ENCODE assay signal across 11 cellular contexts in the genomic region with DNA sequence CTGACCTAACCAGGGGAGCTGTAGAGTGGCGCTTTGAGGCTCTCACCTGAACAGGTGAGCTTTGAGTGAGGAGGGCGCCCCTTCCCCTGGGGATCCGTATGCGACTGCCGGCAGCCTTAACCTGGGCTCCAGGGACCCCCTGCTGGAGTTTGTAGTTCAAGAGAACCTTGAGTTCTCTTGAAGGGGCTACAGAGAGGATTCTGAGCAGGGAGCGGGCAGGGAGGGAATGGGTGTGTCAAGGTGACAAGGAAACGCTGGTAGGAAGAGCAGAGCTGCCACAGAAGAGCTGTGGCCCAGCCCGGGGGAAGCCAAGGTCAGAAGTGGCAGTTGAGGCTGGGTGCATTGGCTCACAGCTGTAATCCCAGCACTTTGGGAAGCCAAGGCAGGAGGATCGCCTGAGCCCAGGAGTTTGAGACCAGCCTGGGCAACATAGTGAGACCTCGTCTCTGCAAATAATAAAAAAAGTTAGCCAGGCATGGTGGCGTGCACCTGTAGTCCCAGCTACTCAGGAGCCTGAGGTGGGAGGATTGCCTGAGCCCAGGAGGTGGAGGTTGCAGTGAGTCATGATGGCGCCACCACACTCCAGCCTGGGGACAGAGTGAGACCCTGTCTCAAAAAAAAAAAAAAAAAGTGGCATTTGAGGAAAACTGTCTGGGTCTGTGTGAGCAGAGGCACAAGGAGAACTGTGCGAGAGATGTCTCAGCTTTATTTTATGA. TPM values are rescaled to one million over a fixed set of nuclear protein-coding genes. Genes with fewer than 3 reads are reported as not detected.
DNase-seq lines count a peak whose midpoint lies in the region; ATAC-seq and TF ChIP-seq lines count a peak whose summit lies in the region.
"Had no signal": no experiment of that assay in that cellular context is flagged by ENCODE, and none has a peak within 500 bp of the region (broad histone marks: within the 10 kb centered on the region; RNA-seq: fewer than 3 reads in every experiment).

No MANE protein-coding gene starts in this region.

- in situ Hi-C loops in mammary epithelial cell (cut with MboI; ENCODE audit: low sequenced_read_pairs in 2 of 2), result no loop called here

- H4K20me1 ChIP-seq in mammary epithelial cell (ENCODE audit: insufficient read depth, low read length), result no peaks in the 10 kb centered on the region

- dilution Hi-C loops in mammary epithelial cell (cut with HindIII; ENCODE audit: low sequenced_read_pairs), result no loop called here

- BruUV-seq in mammary epithelial cell (replicated peaks; lab: Mats Ljungman, UMichigan), result no TSS peak

- H3K4me2 ChIP-seq in mammary epithelial cell (ENCODE audit: insufficient read depth, low read depth, low read length), result peak overlapping the region; percentile 90
- peak overlapping the region; percentile 75 for H3K4me2 ChIP-seq in mesendoderm (ENCODE audit: low read length)

- no peak overlapping the region for H2BK5ac ChIP-seq in mesendoderm (ENCODE audit: low read length)

- CTCF ChIA-PET in mammary epithelial cell (lab: Charles Lee; ENCODE audit: low non-redundant PET), result no interaction called here

- H3K36me3 ChIP-seq in heart left ventricle (peaks cover 0 to 8% (median 0%) of the 10 kb centered on the region in 9 donors), mammary epithelial cell (ENCODE audit: insufficient read depth, low read length) (no peaks in the 10 kb centered on the region), mesendoderm (ENCODE audit: control insufficient read depth, insufficient read depth, low read length) (peaks cover 3% of the 10 kb centered on the region), urinary bladder (ENCODE audit: insufficient read depth) (no peaks in the 10 kb centered on the region)

- H3K27ac ChIP-seq in heart left ventricle (no peak overlapping the region), mammary epithelial cell (ENCODE audit: insufficient read depth, low read depth, low read length) (no peak overlapping the region), mesendoderm (ENCODE audit: low read depth, low read length) (no peak overlapping the region), urinary bladder (ENCODE audit: low read depth) (peak overlapping the region; percentile 14)

- H3K9me3 ChIP-seq in heart left ventricle (no peaks in the 10 kb centered on the region), mammary epithelial cell (replicated peaks; ENCODE audit: insufficient read depth, low read length) (no peaks in the 10 kb centered on the region)

- no peak overlapping the region for H2BK15ac ChIP-seq in mesendoderm (replicated peaks; ENCODE audit: low read depth)

- DNase-seq in heart left ventricle (no peak), Right ventricle myocardium superior (no peak), mammary epithelial cell (no peak), mesendoderm (peak; percentile 31), NCI-H774 (lab: John Stamatoyannopoulos, UW) (no peak), retina (no peak)
- DNase-seq in effector CD8-positive, alpha-beta T cell (lab: John Stamatoyannopoulos, UW), result no peak
- DNase-seq: activated CD4-positive, alpha-beta T cell treated with anti-CD3 and anti-CD28 coated beads for 1 hour; erythroblast; NCI-H1694 treated with DMSO at 0.1 percent for 48 hours had no signal

- no peak overlapping the region for H2AK5ac ChIP-seq in mesendoderm (ENCODE audit: low read length)

- no peak overlapping the region for H4K8ac ChIP-seq in mesendoderm (ENCODE audit: low read depth, low read length)

- H2BK120ac ChIP-seq in mesendoderm (ENCODE audit: low read depth, low read length), result no peak overlapping the region

- H3K4me3 ChIP-seq in heart left ventricle (peak overlapping the region in 10 of 12 donors; percentile 45 to 83 (median 74)), mammary epithelial cell (replicated peaks in 1 of 3; ENCODE audit: insufficient read depth in 1 of 3, low read depth in 2 of 3, low read length in 3 of 3) (peak overlapping the region; percentile 68 to 69 (median 68)), mesendoderm (ENCODE audit: low read length) (peak overlapping the region; percentile 50), urinary bladder (ENCODE audit: low read depth, low read length) (peak overlapping the region; percentile 66)

- intact Hi-C loops in heart left ventricle (cut with DNase I) (loop anchor here in 4 of 10 donors (5.0 to 10.0 kb wide), 3 partner anchors 58 to 202 kb away; a partner anchor contains a TSS), Right ventricle myocardium superior (cut with DNase I) (loop anchor here (10.0 kb wide), 1 partner anchor 202 kb away; no protein-coding TSS in a partner anchor), mammary epithelial cell (cut with micrococcal nuclease) (no loop called here)

- H3K27me3 ChIP-seq in heart left ventricle, result peaks cover 0 to 6% (median 0%) of the 10 kb centered on the region in 9 donors
- H3K27me3 ChIP-seq in mammary epithelial cell (ENCODE audit: insufficient read depth, low read length), result no peaks in the 10 kb centered on the region
- H3K27me3 ChIP-seq in mesendoderm (ENCODE audit: insufficient read depth, low read length, poor library complexity), result no peaks in the 10 kb centered on the region

- 68 to 77% (median 71%) methylated on average over 13 of the region's 13 CpGs for WGBS in heart left ventricle, 4 donors
- WGBS in mammary epithelial cell (ENCODE audit: low coverage, missing lambda C conversion rate), result 78% methylated on average over 8 of the region's 13 CpGs
- whole genome bisulfite sequencing in mesendoderm (ENCODE audit: extremely low coverage, insufficient coverage, low lambda C conversion rate), result no CpG with 5 or more reads among the region's 13 CpGs
- 62% methylated on average over 13 of the region's 13 CpGs for WGBS in urinary bladder

- H3K79me1 ChIP-seq in mesendoderm (ENCODE audit: low read length), result peaks cover 2% of the 10 kb centered on the region

- no peak for TF ChIP-seq CTCF in heart left ventricle (IDR thresholded peaks at IDR 0.05)
- peak in 1 of 2 donors; percentile 3 for TF ChIP-seq CTCF in mammary epithelial cell (conservative IDR thresholded peaks at IDR 0.05 in 1 of 2, IDR thresholded peaks at IDR 0.05 in 1 of 2; ENCODE audit: extremely low read depth in 1 of 2, insufficient read depth in 1 of 2, low read depth in 1 of 2, low read length in 2 of 2)

- no peak overlapping the region for H3K4ac ChIP-seq in mesendoderm (ENCODE audit: low read depth, low read length)

- H2AFZ ChIP-seq in mammary epithelial cell (ENCODE audit: low read depth, low read length), result peak overlapping the region; percentile 94

- peaks cover 0 to 22% (median 12%) of the 10 kb centered on the region in 12 donors for H3K4me1 ChIP-seq in heart left ventricle
- H3K4me1 ChIP-seq in mammary epithelial cell (ENCODE audit: insufficient read depth, low read length), result peaks cover 19% of the 10 kb centered on the region
- H3K4me1 ChIP-seq in mesendoderm (ENCODE audit: control insufficient read depth, low read depth, low read length), result no peaks in the 10 kb centered on the region
- no peaks in the 10 kb centered on the region for H3K4me1 ChIP-seq in urinary bladder (ENCODE audit: insufficient read depth)

- H3K56ac ChIP-seq in mesendoderm (ENCODE audit: low read length), result peak overlapping the region; percentile 75

- TF ChIP-seq POLR2A in heart left ventricle (IDR thresholded peaks at IDR 0.05), result no peak

- no peak for ATAC-seq in heart left ventricle
- ATAC-seq in Right ventricle myocardium superior (ENCODE audit: poor library complexity), result no peak

- H3K18ac ChIP-seq in mesendoderm (ENCODE audit: low read length), result no peak overlapping the region

- no peak overlapping the region for H4K5ac ChIP-seq in mesendoderm (ENCODE audit: low read length)

- H3K9ac ChIP-seq in mammary epithelial cell (ENCODE audit: insufficient read depth, low read length) (peak overlapping the region; percentile 21), mesendoderm (ENCODE audit: low read length) (peak overlapping the region; percentile 66)

- peak overlapping the region; percentile 29 for H3K23ac ChIP-seq in mesendoderm (ENCODE audit: low read length)

- peaks cover 9% of the 10 kb centered on the region for H3K79me2 ChIP-seq in mammary epithelial cell (ENCODE audit: insufficient read depth, low read length)
- H3K79me2 ChIP-seq in mesendoderm (ENCODE audit: control insufficient read depth, insufficient read depth, low read length), result no peaks in the 10 kb centered on the region

RNA-seq across cellular contexts. Expression of a gene that starts 1.2 kb away (rescaled TPM):
- 1 to 10 TPM; 1.8 to 5.9 (median 3.4) TPM for total RNA-seq in heart left ventricle
- polyA plus RNA-seq in heart left ventricle, result 1 to 10 TPM; 6.6 to 8.1 TPM
- 3.6 TPM for total RNA-seq in Right ventricle myocardium superior
- total RNA-seq in mammary epithelial cell, result 10 to 100 TPM; 22.3 to 25.7 TPM
- polyA plus RNA-seq in mammary epithelial cell, result 15.4 TPM
- polyA minus RNA-seq in mammary epithelial cell, result 11.0 TPM
- polyA plus RNA-seq in mesendoderm (2013, experiment 1 of 2), result 29.1 TPM
- polyA plus RNA-seq in mesendoderm (2013, experiment 2 of 2), result 29.4 TPM
- 10.6 TPM for total RNA-seq in urinary bladder
- 15.1 TPM for polyA plus RNA-seq in urinary bladder

RNA-seq across cellular contexts. Expression of a gene that starts 10.4 kb away (rescaled TPM):
- total RNA-seq in heart left ventricle, result 10 to 100 TPM in 2 of 9 donors, 1 to 10 TPM in 7; 4.0 to 11.6 (median 7.1) TPM
- polyA plus RNA-seq in heart left ventricle, result 10 to 100 TPM in 1 of 2 donors, 1 to 10 TPM in 1; 9.4 to 12.4 TPM
- 5.6 TPM for total RNA-seq in Right ventricle myocardium superior
- 10 to 100 TPM; 10.2 to 19.6 TPM for total RNA-seq in mammary epithelial cell
- polyA plus RNA-seq in mammary epithelial cell, result 24.1 TPM
- 12.5 TPM for polyA minus RNA-seq in mammary epithelial cell
- polyA plus RNA-seq in mesendoderm (2013, experiment 1 of 2), result 24.5 TPM
- 22.1 TPM for polyA plus RNA-seq in mesendoderm (2013, experiment 2 of 2)
- 10.9 TPM for total RNA-seq in urinary bladder
- 20.4 TPM for polyA plus RNA-seq in urinary bladder

RNA-seq across cellular contexts. Expression of a gene that starts 11.4 kb away (rescaled TPM):
- total RNA-seq in heart left ventricle, result 10 to 100 TPM; 27.1 to 51.2 (median 39.3) TPM
- polyA plus RNA-seq in heart left ventricle, result 10 to 100 TPM; 19.5 to 23.2 TPM
- total RNA-seq in Right ventricle myocardium superior, result 33.3 TPM
- total RNA-seq in mammary epithelial cell, result 10 to 100 TPM; 10.5 to 22.1 TPM
- polyA plus RNA-seq in mammary epithelial cell, result 6.6 TPM
- polyA minus RNA-seq in mammary epithelial cell, result 7.0 TPM
- polyA plus RNA-seq in mesendoderm (2013, experiment 1 of 2), result 11.7 TPM
- polyA plus RNA-seq in mesendoderm (2013, experiment 2 of 2), result 12.0 TPM
- total RNA-seq in urinary bladder, result 11.1 TPM
- 29.1 TPM for polyA plus RNA-seq in urinary bladder
